ENCODE assay signal across 1 cellular context in genomic region chr15:56411122-56411749, GRCh38.
TF ChIP-seq lines count a peak whose summit lies in the region.

No MANE protein-coding gene starts in this region.

TF ChIP-seq in GM23338, 12 proteins besides CTCF, POLR2A, EP300 and RAD21 (continued from another document):
- TF ChIP-seq ZNF462 (CRISPR knock-in tag; IDR thresholded peaks at IDR 0.05) (no peak), NANOG (IDR thresholded peaks at IDR 0.05; ENCODE audit: borderline replicate concordance) (no peak), STAT1 (IDR thresholded peaks at IDR 0.05; ENCODE audit: unreplicated experiment) (no peak), ZNF114 (CRISPR knock-in tag; IDR thresholded peaks at IDR 0.05) (no peak), POLR2AphosphoS5 (IDR thresholded peaks at IDR 0.05; ENCODE audit: low read depth) (no peak), REST (IDR thresholded peaks at IDR 0.05; ENCODE audit: unreplicated experiment) (no peak)
